Comparison of ENCODE assay signal across 1 cellular context in genomic region chr19:11267316-11268085, GRCh38.
A peak's percentile ranks its signal among the peaks of the same experiment; 100 is the strongest.
TF ChIP-seq lines count a peak whose summit lies in the region.

No MANE protein-coding gene starts in this region.

TF ChIP-seq in IMR-90, 13 proteins besides CTCF, POLR2A, EP300 and RAD21:
- TF ChIP-seq NFE2L2 (IDR thresholded peaks at IDR 0.05; ENCODE audit: low read depth, low read length) (no peak), CEBPB (IDR thresholded peaks at IDR 0.05; ENCODE audit: low read depth, low read length) (peak; percentile 45; the same call in 1 of the 2 replicates), MAFK (IDR thresholded peaks at IDR 0.05; ENCODE audit: low read depth, low read length) (no peak), USF2 (IDR thresholded peaks at IDR 0.05; ENCODE audit: low read depth, low read length) (no peak), SMC3 (IDR thresholded peaks at IDR 0.05; ENCODE audit: low read depth, low read length) (no peak), BHLHE40 (IDR thresholded peaks at IDR 0.05; ENCODE audit: low read depth, low read length) (no peak), ELK1 (IDR thresholded peaks at IDR 0.05; ENCODE audit: borderline replicate concordance, low read depth, low read length) (no peak)
